In genomic region chr13:56528040-56528760, GRCh38 we compare ENCODE assay signal across 24 cellular contexts.
DNase-seq lines count a peak whose midpoint lies in the region; ATAC-seq and TF ChIP-seq lines count a peak whose summit lies in the region.
"Had no signal": no experiment of that assay in that cellular context is flagged by ENCODE, and none has a peak within 500 bp of the region (broad histone marks: within the 10 kb centered on the region; RNA-seq: fewer than 3 reads in every experiment).

No MANE protein-coding gene starts in this region.

- DNase-seq in DMS 273 (lab: John Stamatoyannopoulos, UW; ENCODE audit: unreplicated experiment), result peak; percentile 0
- DNase-seq in DMS 273 treated with DMSO at 0.1 percent for 48 hours (lab: John Stamatoyannopoulos, UW), result no peak
- DNase-seq in NCI-H1930 (lab: John Stamatoyannopoulos, UW), result peak; percentile 94 to 95
- DNase-seq in NCI-H69 (lab: John Stamatoyannopoulos, UW), result peak; percentile 93
- no peak for DNase-seq in mesothelial cell of epicardium (ENCODE audit: low spot score in 2 of 2, unreplicated experiment in 2 of 2)
- no peak for DNase-seq in occipital lobe (lab: John Stamatoyannopoulos, UW)
- DNase-seq: 8988T; activated CD8-positive, alpha-beta memory T cell treated with anti-CD3 and anti-CD28 coated beads for 24 hours; activated naive CD8-positive, alpha-beta T cell treated with anti-CD3 and anti-CD28 coated beads, Interleukin-2, amount 10 ng/mL, durations not matched to agents 7 days and 5 days; GF-D8; H7; IMR-90; left lung; MG63; NCI-H524; psoas muscle; SK-N-SH; T-helper 9 cell; upper lobe of left lung had no signal

- no peak overlapping the region for H3K4me3 Mint-ChIP-seq in mesothelial cell of epicardium
- H3K4me3 Mint-ChIP-seq: activated naive CD8-positive, alpha-beta T cell treated with anti-CD3 and anti-CD28 coated beads, Interleukin-2, amount 10 ng/mL, durations not matched to agents 7 days and 5 days; activated T-helper 1 cell treated with anti-CD3 and anti-CD28 coated beads, Interleukin-12 subunit alpha, Interleukin-12 subunit beta, Interleukin-2, Interleukin-4 antibody, amounts not matched to agents 30 ng/mL and 10 ng/mL and 1 ng/mL, durations not matched to agents 14 hours and 24 hours and 36 hours; B cell had no signal

- H3K27ac Mint-ChIP-seq in mesothelial cell of epicardium, result peak overlapping the region; percentile 14
- H3K27ac Mint-ChIP-seq: activated naive CD8-positive, alpha-beta T cell treated with anti-CD3 and anti-CD28 coated beads, Interleukin-2, amount 10 ng/mL, durations not matched to agents 7 days and 5 days; activated T-helper 1 cell treated with anti-CD3 and anti-CD28 coated beads, Interleukin-12 subunit alpha, Interleukin-12 subunit beta, Interleukin-2, Interleukin-4 antibody, amounts not matched to agents 30 ng/mL and 10 ng/mL and 1 ng/mL, durations not matched to agents 14 hours and 24 hours and 36 hours; B cell had no signal

- H3K27me3 Mint-ChIP-seq in mesothelial cell of epicardium (ENCODE audit: low read depth), result no peaks in the 10 kb centered on the region
- H3K27me3 Mint-ChIP-seq: activated naive CD8-positive, alpha-beta T cell treated with anti-CD3 and anti-CD28 coated beads, Interleukin-2, amount 10 ng/mL, durations not matched to agents 7 days and 5 days; B cell had no signal

- H3K9me3 Mint-ChIP-seq in mesothelial cell of epicardium, result no peaks in the 10 kb centered on the region

- ATAC-seq in HG03095 (IDR thresholded peaks at IDR 0.05; ENCODE audit: unreplicated experiment) (no peak), HG02852 (IDR thresholded peaks at IDR 0.05; ENCODE audit: unreplicated experiment) (no peak)
- ATAC-seq: GM12878, left lung, psoas muscle had no signal

- TF ChIP-seq CTCF in mesothelial cell of epicardium (IDR thresholded peaks at IDR 0.05; ENCODE audit: unreplicated experiment), result no peak

- no peaks in the 10 kb centered on the region for H3K4me1 Mint-ChIP-seq in mesothelial cell of epicardium
- H3K4me1 Mint-ChIP-seq: activated naive CD8-positive, alpha-beta T cell treated with anti-CD3 and anti-CD28 coated beads, Interleukin-2, amount 10 ng/mL, durations not matched to agents 7 days and 5 days; B cell had no signal

- H3K36me3 Mint-ChIP-seq in mesothelial cell of epicardium, result no peaks in the 10 kb centered on the region
- H3K36me3 Mint-ChIP-seq: activated naive CD8-positive, alpha-beta T cell treated with anti-CD3 and anti-CD28 coated beads, Interleukin-2, amount 10 ng/mL, durations not matched to agents 7 days and 5 days had no signal

Comparison
In these comparisons a context has a peak if more than half of its experiments do, and no peak if none do; other contexts are left out.
1. DNase-seq: peak in DMS 273 (single experiment), NCI-H1930 (2 of 2) and NCI-H69 (single experiment); none in DMS 273 treated with DMSO at 0.1 percent for 48 hours (single experiment), mesothelial cell of epicardium (0 of 2) and occipital lobe (single experiment).